Comparison of ENCODE assay signal across 20 cellular contexts in genomic region chr13:112979406-112979902, GRCh38. TPM values are rescaled to one million over a fixed set of nuclear protein-coding genes. Genes with fewer than 3 reads are reported as not detected.
DNase-seq lines count a peak whose midpoint lies in the region; ATAC-seq and TF ChIP-seq lines count a peak whose summit lies in the region.
"Had no signal": no experiment of that assay in that cellular context is flagged by ENCODE, and none has a peak within 500 bp of the region (broad histone marks: within the 10 kb centered on the region; RNA-seq: fewer than 3 reads in every experiment).

No MANE protein-coding gene starts in this region.

- no peaks in the 10 kb centered on the region for H3K4me1 ChIP-seq in gastroesophageal sphincter
- no peaks in the 10 kb centered on the region for H3K4me1 ChIP-seq in rectal smooth muscle tissue (ENCODE audit: control insufficient read depth, insufficient read depth, low read length)
- H3K4me1 ChIP-seq in transverse colon = peaks cover 0 to 10% (median 1%) of the 10 kb centered on the region in 4 donors
- H3K4me1 ChIP-seq: SJCRH30 had no signal

- H3K9me3 ChIP-seq in gastroesophageal sphincter (no peaks in the 10 kb centered on the region), transverse colon (no peaks in the 10 kb centered on the region)
- H3K9me3 ChIP-seq: SJCRH30 had no signal

- H3K27ac ChIP-seq in angular gyrus (ENCODE audit: low read depth, low read length) (peak overlapping the region; percentile 45), gastroesophageal sphincter (peak overlapping the region in 3 of 4 donors; percentile 64 to 71 (median 65)), rectal smooth muscle tissue (ENCODE audit: low read depth, low read length) (no peak overlapping the region), transverse colon (peak overlapping the region in 3 of 4 donors; percentile 23 to 48 (median 26))
- H3K27ac ChIP-seq: SJCRH30 had no signal

- TF ChIP-seq EP300 in gastroesophageal sphincter (IDR thresholded peaks at IDR 0.05) (no peak), transverse colon (IDR thresholded peaks at IDR 0.05; ENCODE audit: low read depth) (no peak)

- WGBS in gastroesophageal sphincter (ENCODE audit: low coverage in 1 of 2), 2 donors = 100% methylated on average over 5 of the region's 24 CpGs; no CpG with 5 or more reads in 1 of the 2 donors
- 85% methylated on average over 24 of the region's 24 CpGs; no CpG with 5 or more reads in 1 of the 2 donors for WGBS in transverse colon (ENCODE audit: low coverage in 1 of 2), 2 donors

- no peak for TF ChIP-seq CTCF in gastroesophageal sphincter (IDR thresholded peaks at IDR 0.05)
- TF ChIP-seq CTCF in transverse colon (IDR thresholded peaks at IDR 0.05) = no peak

- H3K4me3 ChIP-seq in gastroesophageal sphincter (peak overlapping the region in 1 of 2 donors; percentile 44), rectal smooth muscle tissue (ENCODE audit: low read length) (peak overlapping the region; percentile 32), transverse colon (peak overlapping the region in 2 of 4 donors; percentile 2 to 16)
- H3K4me3 ChIP-seq: SJCRH30 had no signal

- H3K36me3 ChIP-seq in gastroesophageal sphincter (no peaks in the 10 kb centered on the region), rectal smooth muscle tissue (ENCODE audit: control insufficient read depth, insufficient read depth, low read length) (no peaks in the 10 kb centered on the region), transverse colon (no peaks in the 10 kb centered on the region)
- H3K36me3 ChIP-seq: SJCRH30 had no signal

- in situ Hi-C loops in transverse colon (cut with MboI; ENCODE audit: low pct_ligation_motif_present in 1 of 4, low pct_unique_long_range_greater_than_20kb in 1 of 4, low sequenced_read_pairs in 3 of 4) = no loop called here

- intact Hi-C loops in transverse colon (cut with DNase I; ENCODE audit: low total_unique reads) = no loop called here

- no peak for ATAC-seq in gastroesophageal sphincter
- ATAC-seq: activated naive CD4-positive, alpha-beta T cell treated with anti-CD3 and anti-CD28 coated beads, Interleukin-2, amount 50 U/mL, for 72 hours; CD8-positive, alpha-beta T cell; stimulated activated naive CD8-positive, alpha-beta T cell treated with anti-CD3 and anti-CD28 coated beads, Interleukin-15, amount 100 ng/mL, for 72 hours; T-helper 17 cell had no signal

- H3K9ac ChIP-seq in rectal smooth muscle tissue (ENCODE audit: low read length) = no peak overlapping the region

- TF ChIP-seq POLR2A in gastroesophageal sphincter (IDR thresholded peaks at IDR 0.05) = no peak
- no peak for TF ChIP-seq POLR2A in transverse colon (IDR thresholded peaks at IDR 0.05)

- H3K27me3 ChIP-seq in gastroesophageal sphincter = peaks cover 32% of the 10 kb centered on the region
- H3K27me3 ChIP-seq in rectal smooth muscle tissue (ENCODE audit: control insufficient read depth, insufficient read depth, low read length) = peaks cover 3% of the 10 kb centered on the region
- no peaks in the 10 kb centered on the region for H3K27me3 ChIP-seq in transverse colon
- H3K27me3 ChIP-seq: SJCRH30 had no signal

- no peak for DNase-seq in transverse colon
- DNase-seq in NCI-H2196 (lab: John Stamatoyannopoulos, UW; ENCODE audit: unreplicated experiment) = no peak
- no peak for DNase-seq in GM19238 (ENCODE audit: insufficient read length, low spot score)
- no peak for DNase-seq in SKM-1 (lab: John Stamatoyannopoulos, UW; ENCODE audit: unreplicated experiment)
- DNase-seq: activated CD4-positive, alpha-beta T cell treated with anti-CD3 and anti-CD28 coated beads for 48 hours; CD8-positive, alpha-beta T cell; DMS153; HCEC 1CT; kidney glomerular epithelial cell; NCI-H2107; NCI-H510A; NK-92 treated with Interleukin-12 subunit alpha and Interleukin-12 subunit beta, amount 100 ng/mL, for 24 hours; SJCRH30; stimulated activated CD4-positive, alpha-beta T cell treated with anti-CD3 and anti-CD28 coated beads, Interleukin-4, amount 100 ng/mL, for 4 hours; stimulated activated naive CD8-positive, alpha-beta T cell treated with anti-CD3 and anti-CD28 coated beads, Interleukin-15, amount 100 ng/mL, for 72 hours; T-helper 17 cell had no signal

RNA-seq across cellular contexts. Expression of gene MCF2L, which starts 10.4 kb away (rescaled TPM):
- total RNA-seq in gastroesophageal sphincter = 10 to 100 TPM; 18.3 to 52.6 (median 29.9) TPM
- total RNA-seq in transverse colon = 100 to 1,000 TPM in 2 of 4 donors, 10 to 100 TPM in 2; 62.1 to 186 (median 91.3) TPM
